23 cellular contexts compared by ENCODE assay signal in genomic region chr3:46668116-46668515, GRCh38. TPM values are rescaled to one million over a fixed set of nuclear protein-coding genes. Genes with fewer than 3 reads are reported as not detected.
DNase-seq lines count a peak whose midpoint lies in the region; ATAC-seq, FAIRE-seq and TF ChIP-seq lines count a peak whose summit lies in the region.
"Had no signal": no experiment of that assay in that cellular context is flagged by ENCODE, and none has a peak within 500 bp of the region (broad histone marks: within the 10 kb centered on the region; RNA-seq: fewer than 3 reads in every experiment).

No MANE protein-coding gene starts in this region.

- H3K9me3 ChIP-seq in right atrium auricular region = no peaks in the 10 kb centered on the region
- no peaks in the 10 kb centered on the region for H3K9me3 ChIP-seq in kidney (ENCODE audit: control insufficient read depth in 1 of 2, low read length in 2 of 2)
- H3K9me3 ChIP-seq in gastroesophageal sphincter = no peaks in the 10 kb centered on the region
- H3K9me3 ChIP-seq: body of pancreas, suprapubic skin had no signal

- no peak for TF ChIP-seq EP300 in gastroesophageal sphincter (IDR thresholded peaks at IDR 0.05)

- H3K4me3 ChIP-seq in right atrium auricular region = no peak overlapping the region
- H3K4me3 ChIP-seq in kidney (ENCODE audit: low read length in 2 of 2) = no peak overlapping the region
- no peak overlapping the region for H3K4me3 ChIP-seq in gastroesophageal sphincter
- H3K4me3 ChIP-seq: body of pancreas, lung, suprapubic skin had no signal

- 75 to 93% methylated on average over 2 to 4 of the region's 8 CpGs for WGBS in gastroesophageal sphincter (ENCODE audit: low coverage in 1 of 2), 2 donors

- H3K27ac ChIP-seq in right atrium auricular region (peak overlapping the region in 1 of 2 donors; percentile 82), kidney (ENCODE audit: low read depth in 2 of 2, low read length in 2 of 2) (no peak overlapping the region), gastroesophageal sphincter (no peak overlapping the region)
- H3K27ac ChIP-seq: body of pancreas, parathyroid adenoma, suprapubic skin, WERI-Rb-1 had no signal

- intact Hi-C loops in Right ventricle myocardium inferior (cut with DNase I) (no loop called here), kidney (cut with DNase I) (no loop called here)

- TF ChIP-seq POLR2A in gastroesophageal sphincter (IDR thresholded peaks at IDR 0.05) = no peak

- no peak for FAIRE-seq in kidney (lab: Jason Lieb, UNC)
- FAIRE-seq: small intestine had no signal

- TF ChIP-seq CTCF in right atrium auricular region (IDR thresholded peaks at IDR 0.05) (no peak), kidney (IDR thresholded peaks at IDR 0.05; ENCODE audit: borderline replicate concordance, extremely low read depth, insufficient read depth) (no peak), gastroesophageal sphincter (IDR thresholded peaks at IDR 0.05) (no peak)

- no peak overlapping the region for H3K9ac ChIP-seq in kidney (ENCODE audit: low read length in 2 of 2)
- H3K9ac ChIP-seq: parathyroid adenoma had no signal

- H3K27me3 ChIP-seq in right atrium auricular region (no peaks in the 10 kb centered on the region), gastroesophageal sphincter (no peaks in the 10 kb centered on the region)
- H3K27me3 ChIP-seq: body of pancreas, suprapubic skin had no signal

- no peaks in the 10 kb centered on the region for H3K36me3 ChIP-seq in right atrium auricular region
- no peaks in the 10 kb centered on the region for H3K36me3 ChIP-seq in kidney (ENCODE audit: control insufficient read depth in 1 of 2, insufficient read depth in 2 of 2, low read length in 2 of 2)
- H3K36me3 ChIP-seq in gastroesophageal sphincter = peaks cover 0 to 3% of the 10 kb centered on the region in 2 donors
- H3K36me3 ChIP-seq: WERI-Rb-1 had no signal

- ATAC-seq in Right ventricle myocardium inferior (no peak), HG03442 (IDR thresholded peaks at IDR 0.05; ENCODE audit: unreplicated experiment) (no peak), gastroesophageal sphincter (no peak), HG03196 (IDR thresholded peaks at IDR 0.05; ENCODE audit: unreplicated experiment) (no peak)
- no peak for ATAC-seq in stimulated activated naive CD8-positive, alpha-beta T cell treated with anti-CD3 and anti-CD28 coated beads, Interleukin-15, Interleukin-2, amounts not matched to agents 100 U/mL and 50 U/mL, for 24 hours
- ATAC-seq: body of pancreas had no signal

- peak; percentile 54 for DNase-seq in Right ventricle myocardium inferior (ENCODE audit: missing footprints)
- no peak for DNase-seq in right atrium auricular region (ENCODE audit: low spot score)
- DNase-seq in NCI-H69 (lab: John Stamatoyannopoulos, UW) = peak; percentile 15
- DNase-seq in kidney = peak; percentile 35
- peak; percentile 1 for DNase-seq in stimulated activated naive CD8-positive, alpha-beta T cell treated with anti-CD3 and anti-CD28 coated beads, Interleukin-15, Interleukin-2, amounts not matched to agents 100 U/mL and 50 U/mL, for 24 hours
- DNase-seq: EL; foreskin melanocyte; Karpas-422; NCI-H1048; NCI-H2107; NCI-H524; SIG-M5; small intestine; stimulated activated CD8-positive, alpha-beta memory T cell treated with anti-CD3 and anti-CD28 coated beads, Interleukin-4, amount 100 ng/mL, for 48 hours; WERI-Rb-1 had no signal

- peaks cover 0 to 36% of the 10 kb centered on the region in 2 donors for H3K4me1 ChIP-seq in right atrium auricular region
- peaks cover 7 to 13% of the 10 kb centered on the region in 2 donors for H3K4me1 ChIP-seq in kidney (ENCODE audit: control insufficient read depth in 1 of 2, insufficient read depth in 1 of 2, low read depth in 1 of 2, low read length in 2 of 2)
- peaks cover 0 to 24% (median 0%) of the 10 kb centered on the region in 3 donors for H3K4me1 ChIP-seq in gastroesophageal sphincter

RNA-seq across cellular contexts. Expression of gene ALS2CL, which starts 25.4 kb away (rescaled TPM):
- total RNA-seq in Right ventricle myocardium inferior = 36.9 TPM
- total RNA-seq in right atrium auricular region = 10 to 100 TPM in 1 of 2 donors, 1 to 10 TPM in 1; 8.3 to 12.5 TPM
- 78.9 TPM for total RNA-seq in kidney
- 43.0 TPM for polyA plus RNA-seq in kidney (ENCODE audit: insufficient read depth, low read depth, low replicate concordance)
- 10 to 100 TPM in 1 of 4 donors, 1 to 10 TPM in 3; 4.8 to 10.4 (median 9.6) TPM for total RNA-seq in gastroesophageal sphincter

RNA-seq across cellular contexts. Expression of gene TMIE, which starts 33.1 kb away (rescaled TPM):
- total RNA-seq in Right ventricle myocardium inferior (0.89 TPM), right atrium auricular region (not detected), kidney (0.79 TPM), gastroesophageal sphincter (1 to 10 TPM in 1 of 4 donors, under 1 TPM in 2, not detected in 1; 0.15 to 1.4 (median 0.69) TPM)
- 1.3 TPM for polyA plus RNA-seq in kidney (ENCODE audit: insufficient read depth, low read depth, low replicate concordance)
- total RNA-seq: body of pancreas had no signal

RNA-seq across cellular contexts. Expression of gene PRSS50, which starts 49.6 kb away (rescaled TPM):
- total RNA-seq in Right ventricle myocardium inferior (0.11 TPM), right atrium auricular region (under 1 TPM in 1 of 2 donors, not detected in 1; 0.12 TPM), kidney (0.35 TPM), gastroesophageal sphincter (under 1 TPM in 2 of 4 donors, not detected in 2; 0.31 to 0.54 TPM)
- 0.19 TPM for polyA plus RNA-seq in kidney (ENCODE audit: insufficient read depth, low read depth, low replicate concordance)
- total RNA-seq: HT-29, suprapubic skin had no signal

RNA-seq across cellular contexts. Expression of gene FAM240A, which starts 55.8 kb away (rescaled TPM):
- not detected for total RNA-seq in Right ventricle myocardium inferior
- not detected for total RNA-seq in right atrium auricular region
- total RNA-seq in kidney = 0.44 TPM
- not detected for polyA plus RNA-seq in kidney (ENCODE audit: insufficient read depth, low read depth, low replicate concordance)
- not detected for total RNA-seq in gastroesophageal sphincter
- total RNA-seq: body of pancreas, HT-29, lung had no signal
- polyA plus RNA-seq: lung, small intestine had no signal
